In genomic region chr7:101308245-101309085, GRCh38 we compare ENCODE assay signal across 8 cellular contexts. TPM values are rescaled to one million over a fixed set of nuclear protein-coding genes. Genes with fewer than 3 reads are reported as not detected.
DNase-seq lines count a peak whose midpoint lies in the region; ATAC-seq and TF ChIP-seq lines count a peak whose summit lies in the region.

No MANE protein-coding gene starts in this region.

- intact Hi-C loops in spleen (cut with DNase I; ENCODE audit: low total_unique reads): no loop called here

- H3K4me1 ChIP-seq in iPS-18a (ENCODE audit: control insufficient read depth, low read depth, low read length): no peaks in the 10 kb centered on the region
- H3K4me1 ChIP-seq in spleen: peaks cover 0 to 14% (median 11%) of the 10 kb centered on the region in 6 donors

- peaks cover 10% of the 10 kb centered on the region for H3K4me1 Mint-ChIP-seq in activated naive CD8-positive, alpha-beta T cell treated with anti-CD3 and anti-CD28 coated beads, Interleukin-2, amount 50 U/mL, for 24 hours

- DNase-seq in GM06990 (ENCODE audit: extremely low read depth, insufficient read length): peak; percentile 43
- DNase-seq in NCI-H446 (lab: John Stamatoyannopoulos, UW): peak; percentile 36 to 55
- peak; percentile 69 for DNase-seq in activated naive CD8-positive, alpha-beta T cell treated with anti-CD3 and anti-CD28 coated beads, Interleukin-2, amount 50 U/mL, for 24 hours
- DNase-seq in spleen: no peak
- no peak for DNase-seq in SKM-1 (lab: John Stamatoyannopoulos, UW; ENCODE audit: unreplicated experiment)

- H3K36me3 Mint-ChIP-seq in activated naive CD8-positive, alpha-beta T cell treated with anti-CD3 and anti-CD28 coated beads, Interleukin-2, amount 50 U/mL, for 24 hours (ENCODE audit: low read depth): peaks cover 34% of the 10 kb centered on the region

- 12 to 23% (median 14%) methylated on average over 14 to 62 of the region's 62 CpGs for WGBS in spleen, 5 donors

- peak overlapping the region; percentile 95 for H3K4me3 Mint-ChIP-seq in activated naive CD8-positive, alpha-beta T cell treated with anti-CD3 and anti-CD28 coated beads, Interleukin-2, amount 50 U/mL, for 24 hours

- no peaks in the 10 kb centered on the region for H3K9me3 ChIP-seq in iPS-18a (ENCODE audit: control insufficient read depth, low read depth, low read length)
- H3K9me3 ChIP-seq in spleen: peaks cover 0 to 50% (median 34%) of the 10 kb centered on the region in 8 donors

- TF ChIP-seq POLR2A in spleen (IDR thresholded peaks at IDR 0.05): no peak

- H3K36me3 ChIP-seq in GM06990 (ENCODE audit: control insufficient read depth, insufficient read depth, low read length) (no peaks in the 10 kb centered on the region), iPS-18a (ENCODE audit: control insufficient read depth, low read depth, low read length) (peaks cover 47% of the 10 kb centered on the region), spleen (no peaks in the 10 kb centered on the region)

- H3K9ac ChIP-seq in iPS-18a (ENCODE audit: low read length): peak overlapping the region; percentile 88

- H3K27ac ChIP-seq in iPS-18a (ENCODE audit: low read length) (no peak overlapping the region), spleen (no peak overlapping the region)

- peak overlapping the region; percentile 97 for H3K27ac Mint-ChIP-seq in activated naive CD8-positive, alpha-beta T cell treated with anti-CD3 and anti-CD28 coated beads, Interleukin-2, amount 50 U/mL, for 24 hours

- peaks cover 45% of the 10 kb centered on the region for H3K27me3 Mint-ChIP-seq in activated naive CD8-positive, alpha-beta T cell treated with anti-CD3 and anti-CD28 coated beads, Interleukin-2, amount 50 U/mL, for 24 hours

- TF ChIP-seq CTCF in GM06990 (IDR thresholded peaks at IDR 0.05; ENCODE audit: insufficient read depth, low read length, poor library complexity, severe bottlenecking): no peak
- no peak for TF ChIP-seq CTCF in spleen (IDR thresholded peaks at IDR 0.05 in 8 of 11, conservative IDR thresholded peaks at IDR 0.05 in 3 of 11)

- H3K27me3 ChIP-seq in GM06990 (replicated peaks; ENCODE audit: control insufficient read depth, insufficient read depth, low read length) (no peaks in the 10 kb centered on the region), iPS-18a (ENCODE audit: control insufficient read depth, insufficient read depth, low read length) (no peaks in the 10 kb centered on the region), spleen (replicated peaks in 1 of 7) (peaks cover 0 to 65% (median 37%) of the 10 kb centered on the region in 7 donors)

- H3K9me3 Mint-ChIP-seq in activated naive CD8-positive, alpha-beta T cell treated with anti-CD3 and anti-CD28 coated beads, Interleukin-2, amount 50 U/mL, for 24 hours: peaks cover 6% of the 10 kb centered on the region

- peak; percentile 92 for ATAC-seq in activated naive CD8-positive, alpha-beta T cell treated with anti-CD3 and anti-CD28 coated beads, Interleukin-2, amount 50 U/mL, for 24 hours
- ATAC-seq in HG03139 (IDR thresholded peaks at IDR 0.05; ENCODE audit: unreplicated experiment) (no peak), GM19452 (IDR thresholded peaks at IDR 0.05; ENCODE audit: unreplicated experiment) (no peak)

- no peak overlapping the region for H3K4me3 ChIP-seq in GM06990 (replicated peaks; ENCODE audit: low read depth, low read length)
- H3K4me3 ChIP-seq in iPS-18a (ENCODE audit: low read length): peak overlapping the region; percentile 92
- H3K4me3 ChIP-seq in spleen: peak overlapping the region; percentile 18 to 69 (median 35)

RNA-seq across cellular contexts. Expression of gene IFT22, which starts 13.1 kb away (rescaled TPM):
- total RNA-seq in spleen: 1 to 10 TPM; 5.5 to 7.2 (median 6.5) TPM
- 10 to 100 TPM in 1 of 3 donors, 1 to 10 TPM in 2; 7.8 to 11.0 (median 8.0) TPM for polyA plus RNA-seq in spleen

RNA-seq across cellular contexts. Expression of gene COL26A1, which starts 54.2 kb away (rescaled TPM):
- total RNA-seq in spleen: under 1 TPM in 3 of 7 donors, not detected in 4; 0.15 to 0.23 (median 0.19) TPM
- polyA plus RNA-seq in spleen: under 1 TPM; 0.22 to 0.32 (median 0.29) TPM

Comparison
In these comparisons a context has a peak if more than half of its experiments do, and no peak if none do; other contexts are left out.
1. DNase-seq: peak in GM06990 (single experiment), NCI-H446 (2 of 2) and activated naive CD8-positive, alpha-beta T cell treated with anti-CD3 and anti-CD28 coated beads, Interleukin-2, amount 50 U/mL, for 24 hours (single experiment); none in spleen (single experiment) and SKM-1 (single experiment).